ENCODE assay signal across 8 cellular contexts in the genomic region with DNA sequence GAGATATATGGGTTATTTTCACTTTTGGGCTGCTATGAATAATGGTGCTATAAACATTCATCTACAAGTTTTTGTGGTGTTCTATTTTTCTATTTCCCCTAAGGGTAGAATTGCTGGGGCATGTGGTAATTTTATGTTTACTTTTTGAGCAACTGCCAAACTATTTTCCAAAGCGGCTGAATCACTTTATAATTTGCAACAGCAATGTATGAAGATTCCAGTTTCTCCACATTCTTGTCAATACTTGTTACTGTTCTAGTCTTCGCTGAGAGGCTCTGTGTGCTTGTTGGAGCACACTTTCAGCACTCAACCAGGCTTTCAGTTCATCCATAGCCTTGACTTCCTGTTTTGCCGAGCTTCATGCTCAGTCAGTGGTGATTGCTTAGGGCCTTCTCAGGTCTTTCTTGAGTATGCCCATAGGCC. TPM values are rescaled to one million over a fixed set of nuclear protein-coding genes. Genes with fewer than 3 reads are reported as not detected.
DNase-seq lines count a peak whose midpoint lies in the region; ATAC-seq and TF ChIP-seq lines count a peak whose summit lies in the region.

No MANE protein-coding gene starts in this region.

- H3K79me2 ChIP-seq in DND-41 (ENCODE audit: insufficient read depth, low read length) (peaks cover 89% of the 10 kb centered on the region), Karpas-422 (ENCODE audit: low read length) (peaks cover 97% of the 10 kb centered on the region)

- CTCF ChIA-PET in activated CD8-positive, alpha-beta T cell treated with anti-CD3 and anti-CD28 coated beads for 36 hours (lab: Charles Lee): interaction anchor here (0.8 to 1.2 kb wide), 4 partner anchors 12 to 27 kb away, joined by 3 to 6 read pairs (median 3); no protein-coding TSS in a partner anchor

- peak overlapping the region; percentile 69 for H3K4me3 Mint-ChIP-seq in activated CD8-positive, alpha-beta T cell treated with anti-CD3 and anti-CD28 coated beads for 36 hours
- H3K4me3 Mint-ChIP-seq in stimulated activated naive CD8-positive, alpha-beta T cell treated with anti-CD3 and anti-CD28 coated beads, Interleukin-15, amount 100 ng/mL, for 72 hours: peak overlapping the region; percentile 65 to 82

- intact Hi-C loops in activated CD8-positive, alpha-beta T cell treated with anti-CD3 and anti-CD28 coated beads for 36 hours (cut with micrococcal nuclease): no loop called here

- peak overlapping the region; percentile 57 for H2AFZ ChIP-seq in DND-41 (ENCODE audit: low read depth, low read length)
- no peak overlapping the region for H2AFZ ChIP-seq in Karpas-422 (ENCODE audit: low read length)

- TF ChIP-seq CTCF in DND-41 (IDR thresholded peaks at IDR 0.05; ENCODE audit: borderline replicate concordance, extremely low read depth, low read length, poor library complexity, severe bottlenecking): no peak
- TF ChIP-seq CTCF in activated CD8-positive, alpha-beta T cell treated with anti-CD3 and anti-CD28 coated beads for 36 hours (IDR thresholded peaks at IDR 0.05): no peak
- no peak for TF ChIP-seq CTCF in right atrium auricular region (IDR thresholded peaks at IDR 0.05)

- peaks cover 5% of the 10 kb centered on the region; the same call in 1 of the 2 replicates for H4K20me1 ChIP-seq in DND-41 (ENCODE audit: insufficient read depth, low read length)
- no peaks in the 10 kb centered on the region for H4K20me1 ChIP-seq in Karpas-422 (ENCODE audit: insufficient read depth, low read depth, low read length)

- H3K36me3 ChIP-seq in DND-41 (ENCODE audit: insufficient read depth, low read length) (no peaks in the 10 kb centered on the region), Karpas-422 (ENCODE audit: insufficient read depth, low read length) (no peaks in the 10 kb centered on the region), right atrium auricular region (no peaks in the 10 kb centered on the region)

- peak; percentile 95 for ATAC-seq in DND-41 (ENCODE audit: insufficient read depth, low read depth)
- peak; percentile 84 for ATAC-seq in GM21423 (IDR thresholded peaks at IDR 0.05; ENCODE audit: unreplicated experiment)
- ATAC-seq in activated CD8-positive, alpha-beta T cell treated with anti-CD3 and anti-CD28 coated beads for 36 hours: peak; percentile 82
- peak; percentile 79 for ATAC-seq in stimulated activated naive CD8-positive, alpha-beta T cell treated with anti-CD3 and anti-CD28 coated beads, Interleukin-15, amount 100 ng/mL, for 72 hours

- H3K27me3 Mint-ChIP-seq in activated CD8-positive, alpha-beta T cell treated with anti-CD3 and anti-CD28 coated beads for 36 hours: no peaks in the 10 kb centered on the region
- H3K27me3 Mint-ChIP-seq in stimulated activated naive CD8-positive, alpha-beta T cell treated with anti-CD3 and anti-CD28 coated beads, Interleukin-15, amount 100 ng/mL, for 72 hours: no peaks in the 10 kb centered on the region

- H3K9ac ChIP-seq in DND-41 (ENCODE audit: low read depth, low read length): peak overlapping the region; percentile 35
- peak overlapping the region; percentile 50 for H3K9ac ChIP-seq in Karpas-422 (ENCODE audit: low read length)

- H3K27ac Mint-ChIP-seq in activated CD8-positive, alpha-beta T cell treated with anti-CD3 and anti-CD28 coated beads for 36 hours: peak overlapping the region; percentile 98
- peak overlapping the region; percentile 94 to 95 for H3K27ac Mint-ChIP-seq in stimulated activated naive CD8-positive, alpha-beta T cell treated with anti-CD3 and anti-CD28 coated beads, Interleukin-15, amount 100 ng/mL, for 72 hours

- no peaks in the 10 kb centered on the region for H3K9me3 ChIP-seq in DND-41 (ENCODE audit: insufficient read depth, low read length, severe bottlenecking)
- no peaks in the 10 kb centered on the region for H3K9me3 ChIP-seq in Karpas-422 (ENCODE audit: low read length)
- no peaks in the 10 kb centered on the region for H3K9me3 ChIP-seq in right atrium auricular region

- H3K4me3 ChIP-seq in DND-41 (ENCODE audit: low read depth in 1 of 2, low read length in 2 of 2) (peak overlapping the region in 1 of 2 experiments; percentile 20; a peak in 1 of 4 replicates), Karpas-422 (ENCODE audit: low read length) (peak overlapping the region; percentile 31), right atrium auricular region (no peak overlapping the region)

- peaks cover 4% of the 10 kb centered on the region for H3K36me3 Mint-ChIP-seq in activated CD8-positive, alpha-beta T cell treated with anti-CD3 and anti-CD28 coated beads for 36 hours (ENCODE audit: low read depth)

- H3K27me3 ChIP-seq in DND-41 (ENCODE audit: insufficient read depth, low read length, poor library complexity) (no peaks in the 10 kb centered on the region), Karpas-422 (ENCODE audit: low read length) (no peaks in the 10 kb centered on the region), right atrium auricular region (no peaks in the 10 kb centered on the region)

- peak overlapping the region; percentile 62 for H3K27ac ChIP-seq in DND-41 (ENCODE audit: low read length)
- peak overlapping the region; percentile 74 for H3K27ac ChIP-seq in Karpas-422 (ENCODE audit: low read length)
- peak overlapping the region; percentile 20 to 40 for H3K27ac ChIP-seq in right atrium auricular region

- H3K4me1 ChIP-seq in DND-41 (ENCODE audit: insufficient read depth, low read length) (peaks cover 18% of the 10 kb centered on the region), Karpas-422 (ENCODE audit: low read length) (peaks cover 53% of the 10 kb centered on the region), right atrium auricular region (peaks cover 0 to 7% of the 10 kb centered on the region in 2 donors)

- DNase-seq in DND-41 (peak; percentile 53), Karpas-422 (peak; percentile 85), right atrium auricular region (ENCODE audit: low spot score) (no peak), middle frontal gyrus (ENCODE audit: extremely low spot score, low spot score) (no peak)
- DNase-seq in activated CD8-positive, alpha-beta T cell treated with anti-CD3 and anti-CD28 coated beads for 36 hours: peak; percentile 35
- peak in 1 of 2 donors; percentile 31 for DNase-seq in stimulated activated naive CD8-positive, alpha-beta T cell treated with anti-CD3 and anti-CD28 coated beads, Interleukin-15, amount 100 ng/mL, for 72 hours
- DNase-seq in stimulated activated CD4-positive, alpha-beta T cell treated with anti-CD3 and anti-CD28 coated beads, Interleukin-4, amount 100 ng/mL, for 1 hour: no peak

- H3K9me3 Mint-ChIP-seq in activated CD8-positive, alpha-beta T cell treated with anti-CD3 and anti-CD28 coated beads for 36 hours: no peaks in the 10 kb centered on the region
- no peaks in the 10 kb centered on the region for H3K9me3 Mint-ChIP-seq in stimulated activated naive CD8-positive, alpha-beta T cell treated with anti-CD3 and anti-CD28 coated beads, Interleukin-15, amount 100 ng/mL, for 72 hours

- H3K4me2 ChIP-seq in DND-41 (ENCODE audit: insufficient read depth, low read length) (peak overlapping the region; percentile 47), Karpas-422 (ENCODE audit: low read depth, low read length, poor library complexity, severe bottlenecking) (peak overlapping the region; percentile 61)

- peaks cover 70% of the 10 kb centered on the region for H3K4me1 Mint-ChIP-seq in activated CD8-positive, alpha-beta T cell treated with anti-CD3 and anti-CD28 coated beads for 36 hours (ENCODE audit: low read depth)
- H3K4me1 Mint-ChIP-seq in stimulated activated naive CD8-positive, alpha-beta T cell treated with anti-CD3 and anti-CD28 coated beads, Interleukin-15, amount 100 ng/mL, for 72 hours: peaks cover 83% of the 10 kb centered on the region

- no peaks in the 10 kb centered on the region for H3K9me2 ChIP-seq in Karpas-422 (replicated peaks; ENCODE audit: insufficient read depth, low read length)

- POLR2A ChIA-PET in activated CD8-positive, alpha-beta T cell treated with anti-CD3 and anti-CD28 coated beads for 36 hours (lab: Charles Lee): interaction anchor here (0.6 to 1.7 kb wide), 8 partner anchors 9 to 40 kb away, joined by 3 to 5 read pairs (median 3); a partner anchor contains a TSS

RNA-seq across cellular contexts. Expression of a gene that starts 39.0 kb away (rescaled TPM):
- 29.0 and 41.4 TPM in 2 replicates for total RNA-seq in Karpas-422 (2014; rRNA removed; shearing (Covaris generic); ENCODE audit: low replicate concordance)
- total RNA-seq in activated CD8-positive, alpha-beta T cell treated with anti-CD3 and anti-CD28 coated beads for 36 hours: 10 to 100 TPM; 56.9 to 57.5 TPM
- total RNA-seq in right atrium auricular region: 10 to 100 TPM; 23.7 to 31.6 TPM

RNA-seq across cellular contexts. Expression of a gene that starts 39.4 kb away (rescaled TPM):
- 19.4 and 52.9 TPM in 2 replicates for total RNA-seq in Karpas-422 (2014; rRNA removed; shearing (Covaris generic); ENCODE audit: low replicate concordance)
- total RNA-seq in activated CD8-positive, alpha-beta T cell treated with anti-CD3 and anti-CD28 coated beads for 36 hours: 10 to 100 TPM; 35.4 to 42.2 TPM
- total RNA-seq in right atrium auricular region: 10 to 100 TPM; 20.2 to 27.6 TPM

Comparison
In these comparisons a context has a peak if more than half of its experiments do, and no peak if none do; other contexts are left out.
1. DNase-seq: peak in DND-41 (single experiment), Karpas-422 (single experiment) and activated CD8-positive, alpha-beta T cell treated with anti-CD3 and anti-CD28 coated beads for 36 hours (single experiment); none in right atrium auricular region (single experiment), stimulated activated CD4-positive, alpha-beta T cell treated with anti-CD3 and anti-CD28 coated beads, Interleukin-4, amount 100 ng/mL, for 1 hour (single experiment) and middle frontal gyrus (single experiment).
2. Peak in every context shown above with its lines, with median percentiles within 50 percentile points of each other: ATAC-seq and H3K27ac ChIP-seq.